Comparison of ENCODE assay signal across 15 cellular contexts in the genomic region with DNA sequence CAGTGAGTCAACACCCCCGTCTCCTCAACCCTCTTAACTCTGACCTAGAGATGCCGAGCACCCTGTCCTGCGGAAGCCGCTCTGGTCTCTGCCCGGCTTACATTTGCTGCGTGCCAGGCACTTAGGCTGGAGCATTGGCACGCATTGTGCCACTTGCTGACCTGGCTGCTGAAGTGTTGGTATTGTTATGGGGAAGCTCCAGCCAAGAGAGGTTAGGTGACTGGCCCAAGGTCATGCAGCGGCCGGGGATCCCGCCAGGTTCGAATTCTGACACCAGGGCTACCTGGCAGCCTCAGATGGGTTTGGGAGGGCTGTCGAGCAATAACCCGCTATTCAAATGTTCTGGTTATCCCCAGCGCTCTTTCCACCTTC. TPM values are rescaled to one million over a fixed set of nuclear protein-coding genes. Genes with fewer than 3 reads are reported as not detected.
A peak's percentile ranks its signal among the peaks of the same experiment; 100 is the strongest.
DNase-seq lines count a peak whose midpoint lies in the region; ATAC-seq and TF ChIP-seq lines count a peak whose summit lies in the region.
"Had no signal": no experiment of that assay in that cellular context is flagged by ENCODE, and none has a peak within 500 bp of the region (broad histone marks: within the 10 kb centered on the region; RNA-seq: fewer than 3 reads in every experiment).

No MANE protein-coding gene starts in this region.

- no peak for TF ChIP-seq EP300 in upper lobe of left lung (IDR thresholded peaks at IDR 0.05)

- peaks cover 0 to 63% (median 28%) of the 10 kb centered on the region in 11 experiments; a peak in 17 of 22 replicates for H4K20me1 ChIP-seq in BLaER1 treated with 17β-estradiol and CSF1 and Interleukin-3, amounts not matched to agents 10 nM and 100 nM
- no peaks in the 10 kb centered on the region for H4K20me1 ChIP-seq in KMS-11 (ENCODE audit: insufficient read depth)

- TF ChIP-seq CTCF in KMS-11 (conservative IDR thresholded peaks at IDR 0.05; ENCODE audit: low read depth, low read length): no peak
- TF ChIP-seq CTCF in endodermal cell (conservative IDR thresholded peaks at IDR 0.05): no peak
- TF ChIP-seq CTCF in upper lobe of left lung (IDR thresholded peaks at IDR 0.05): no peak

- H3K14ac ChIP-seq in mesenchymal stem cell (ENCODE audit: low read length in 2 of 2): no peak overlapping the region

- H3K36me3 Mint-ChIP-seq in endodermal cell (ENCODE audit: low read depth): peaks cover 9% of the 10 kb centered on the region
- H3K36me3 Mint-ChIP-seq: IgD-negative memory B cell had no signal

- H3K9me3 Mint-ChIP-seq in endodermal cell: no peaks in the 10 kb centered on the region
- H3K9me3 Mint-ChIP-seq: IgD-negative memory B cell had no signal

- no peak overlapping the region for H3K27ac Mint-ChIP-seq in endodermal cell

- H3K4me3 ChIP-seq in BLaER1 treated with 17β-estradiol and CSF1 and Interleukin-3, amounts not matched to agents 10 nM and 100 nM: peak overlapping the region in 6 of 10 experiments; percentile 53 to 64 (median 56); a peak in 7 of 20 replicates
- no peak overlapping the region for H3K4me3 ChIP-seq in KMS-11 (IDR thresholded peaks at IDR 0.05; ENCODE audit: insufficient read depth, low read depth, low read length)
- no peak overlapping the region for H3K4me3 ChIP-seq in endodermal cell (ENCODE audit: low read length)
- H3K4me3 ChIP-seq in mesenchymal stem cell (ENCODE audit: insufficient read depth in 1 of 2, low read depth in 1 of 2, low read length in 2 of 2): peak overlapping the region in 1 of 2 experiments; percentile 40
- peak overlapping the region in 1 of 4 donors; percentile 48 for H3K4me3 ChIP-seq in upper lobe of left lung

- H3K9ac ChIP-seq in BLaER1 treated with 17β-estradiol and CSF1 and Interleukin-3, amounts not matched to agents 10 nM and 100 nM: peak overlapping the region in 1 of 11 experiments; percentile 70; a peak in 1 of 22 replicates
- no peak overlapping the region for H3K9ac ChIP-seq in KMS-11
- no peak overlapping the region for H3K9ac ChIP-seq in endodermal cell (ENCODE audit: extremely low read depth, low read length, poor library complexity, severe bottlenecking)
- H3K9ac ChIP-seq in mesenchymal stem cell (ENCODE audit: low read length): no peak overlapping the region

- H3K4me3 Mint-ChIP-seq in endodermal cell: peak overlapping the region; percentile 45

- WGBS in endodermal cell (ENCODE audit: insufficient coverage in 1 of 2, insufficient read length in 1 of 2), 2 experiments: 90 to 91% methylated on average over 8 to 14 of the region's 14 CpGs
- WGBS in mesenchymal stem cell: 92% methylated on average over 14 of the region's 14 CpGs
- 91% methylated on average over 11 of the region's 14 CpGs; no CpG with 5 or more reads in 1 of the 2 donors for WGBS in upper lobe of left lung, 2 donors

- peak overlapping the region; percentile 27 for H4K8ac ChIP-seq in mesenchymal stem cell (ENCODE audit: low read length)

- peak overlapping the region in 1 of 2 experiments; percentile 66 for H3K4ac ChIP-seq in mesenchymal stem cell (ENCODE audit: low read depth in 1 of 2, low read length in 2 of 2)

- TF ChIP-seq POLR2A in upper lobe of left lung (IDR thresholded peaks at IDR 0.05): peak in 1 of 4 donors; percentile 16

- peaks cover 0 to 15% (median 0%) of the 10 kb centered on the region in 11 experiments; a peak in 3 of 22 replicates for H3K27me3 ChIP-seq in BLaER1 treated with 17β-estradiol and CSF1 and Interleukin-3, amounts not matched to agents 10 nM and 100 nM
- H3K27me3 ChIP-seq in KMS-11 (ENCODE audit: insufficient read depth, low read depth): peaks cover 7% of the 10 kb centered on the region
- no peaks in the 10 kb centered on the region for H3K27me3 ChIP-seq in endodermal cell (ENCODE audit: control insufficient read depth, insufficient read depth, low read length, poor library complexity, severe bottlenecking)
- H3K27me3 ChIP-seq in mesenchymal stem cell (ENCODE audit: control insufficient read depth in 1 of 2, insufficient read depth in 1 of 2, low read length in 2 of 2): peaks cover 0 to 5% of the 10 kb centered on the region in 2 experiments
- no peaks in the 10 kb centered on the region for H3K27me3 ChIP-seq in upper lobe of left lung

- DNase-seq in endodermal cell: no peak
- DNase-seq in mesenchymal stem cell: no peak
- DNase-seq in upper lobe of left lung: no peak
- DNase-seq in AG20443 (ENCODE audit: low spot score): no peak
- DNase-seq: AML-193, EL, HCEC 1CT, head of caudate nucleus, NCI-H1436 treated with DMSO at 0.1 percent for 48 hours had no signal

- H3K79me2 ChIP-seq in KMS-11 (ENCODE audit: insufficient read depth, low read depth): no peaks in the 10 kb centered on the region

- H3K9me3 ChIP-seq in BLaER1 treated with 17β-estradiol and CSF1 and Interleukin-3, amounts not matched to agents 10 nM and 100 nM (replicated peaks in 1 of 11): no peaks in the 10 kb centered on the region
- no peaks in the 10 kb centered on the region for H3K9me3 ChIP-seq in endodermal cell (ENCODE audit: control insufficient read depth, low read length)
- H3K9me3 ChIP-seq in mesenchymal stem cell (ENCODE audit: control insufficient read depth, low read length): no peaks in the 10 kb centered on the region
- no peaks in the 10 kb centered on the region for H3K9me3 ChIP-seq in upper lobe of left lung

- H2BK5ac ChIP-seq in mesenchymal stem cell (ENCODE audit: low read depth, low read length, poor library complexity, severe bottlenecking): no peak overlapping the region

- no peak overlapping the region for H2BK12ac ChIP-seq in mesenchymal stem cell (ENCODE audit: low read length in 2 of 2)

- H3K18ac ChIP-seq in mesenchymal stem cell (ENCODE audit: low read depth in 1 of 2, low read length in 2 of 2): no peak overlapping the region

- no peak overlapping the region for H2AK5ac ChIP-seq in mesenchymal stem cell (ENCODE audit: low read length, severe bottlenecking)

- ATAC-seq in GM21367 (IDR thresholded peaks at IDR 0.05; ENCODE audit: unreplicated experiment): no peak
- ATAC-seq in upper lobe of left lung (ENCODE audit: low FRiP score in 2 of 2): no peak
- ATAC-seq in HG03139 (IDR thresholded peaks at IDR 0.05; ENCODE audit: unreplicated experiment): no peak

- H4K91ac ChIP-seq in mesenchymal stem cell (ENCODE audit: low read length): no peak overlapping the region

- H2BK120ac ChIP-seq in mesenchymal stem cell (ENCODE audit: low read depth, low read length): peak overlapping the region; percentile 34

- H3K36me3 ChIP-seq in BLaER1 treated with 17β-estradiol and CSF1 and Interleukin-3, amounts not matched to agents 10 nM and 100 nM: peaks cover 17 to 32% (median 22%) of the 10 kb centered on the region in 11 experiments; a peak in 20 of 22 replicates
- no peaks in the 10 kb centered on the region for H3K36me3 ChIP-seq in KMS-11 (ENCODE audit: insufficient read depth)
- no peaks in the 10 kb centered on the region for H3K36me3 ChIP-seq in endodermal cell (ENCODE audit: control insufficient read depth, insufficient read depth, low read length)
- H3K36me3 ChIP-seq in mesenchymal stem cell (ENCODE audit: control insufficient read depth in 1 of 2, insufficient read depth in 2 of 2, low read depth in 1 of 2, low read length in 2 of 2): peaks cover 28 to 35% of the 10 kb centered on the region in 2 experiments
- peaks cover 7 to 29% (median 15%) of the 10 kb centered on the region in 4 donors for H3K36me3 ChIP-seq in upper lobe of left lung

- peak overlapping the region; percentile 86 to 95 (median 90) for H3K4me2 ChIP-seq in BLaER1 treated with 17β-estradiol and CSF1 and Interleukin-3, amounts not matched to agents 10 nM and 100 nM
- H3K4me2 ChIP-seq in KMS-11 (peak overlapping the region; percentile 85; the same call in 1 of the 2 replicates), mesenchymal stem cell (ENCODE audit: low read length, poor library complexity, severe bottlenecking) (peak overlapping the region; percentile 57)

- H3K27me3 Mint-ChIP-seq in endodermal cell (ENCODE audit: insufficient read depth): no peaks in the 10 kb centered on the region
- H3K27me3 Mint-ChIP-seq: IgD-negative memory B cell had no signal

- H2BK15ac ChIP-seq in mesenchymal stem cell (ENCODE audit: low read depth, poor library complexity, severe bottlenecking): no peak overlapping the region

- peaks cover 10% of the 10 kb centered on the region for H3K4me1 Mint-ChIP-seq in endodermal cell

- H2AFZ ChIP-seq in KMS-11 (ENCODE audit: low read depth) (peak overlapping the region; percentile 53; the same call in 1 of the 2 replicates), mesenchymal stem cell (ENCODE audit: low read depth, low read length) (no peak overlapping the region)

- H3K4me1 ChIP-seq in BLaER1 treated with 17β-estradiol and CSF1 and Interleukin-3, amounts not matched to agents 10 nM and 100 nM: peaks cover 14 to 24% (median 17%) of the 10 kb centered on the region in 10 experiments; a peak in 19 of 20 replicates
- H3K4me1 ChIP-seq in KMS-11 (ENCODE audit: low read depth, poor library complexity, severe bottlenecking): peaks cover 16% of the 10 kb centered on the region
- H3K4me1 ChIP-seq in endodermal cell (ENCODE audit: control insufficient read depth, insufficient read depth, low read length): no peaks in the 10 kb centered on the region
- H3K4me1 ChIP-seq in mesenchymal stem cell (ENCODE audit: control insufficient read depth, insufficient read depth, low read depth, low read length): peaks cover 12% of the 10 kb centered on the region
- H3K4me1 ChIP-seq in upper lobe of left lung: peaks cover 0 to 19% (median 6%) of the 10 kb centered on the region in 4 donors

- H3K79me1 ChIP-seq in mesenchymal stem cell (replicated peaks; ENCODE audit: low read length, poor library complexity, severe bottlenecking): peaks cover 20% of the 10 kb centered on the region

- no peak overlapping the region for H3K23ac ChIP-seq in mesenchymal stem cell (ENCODE audit: low read length in 2 of 2)

- no peak overlapping the region for H3K27ac ChIP-seq in BLaER1 treated with 17β-estradiol and CSF1 and Interleukin-3, amounts not matched to agents 10 nM and 100 nM
- no peak overlapping the region for H3K27ac ChIP-seq in KMS-11
- H3K27ac ChIP-seq in endodermal cell (ENCODE audit: low read depth, low read length): no peak overlapping the region
- no peak overlapping the region for H3K27ac ChIP-seq in mesenchymal stem cell (ENCODE audit: low read length, poor library complexity, severe bottlenecking)
- H3K27ac ChIP-seq in upper lobe of left lung: no peak overlapping the region
- H3K27ac ChIP-seq: epithelial cell of prostate had no signal

RNA-seq across cellular contexts. Expression of a gene that starts 5.0 kb away (rescaled TPM):
- total RNA-seq in endodermal cell: 1 to 10 TPM; 2.4 to 2.8 TPM
- 2.1 TPM for polyA plus RNA-seq in endodermal cell (2013, experiment 1 of 2)
- 1.2 TPM for polyA plus RNA-seq in endodermal cell (2013, experiment 2 of 2)
- polyA plus RNA-seq in mesenchymal stem cell (2013, experiment 1 of 2): 0.57 TPM
- 0.59 TPM for polyA plus RNA-seq in mesenchymal stem cell (2013, experiment 2 of 2)
- 1 to 10 TPM in 5 of 6 donors, not detected in 1; 1.3 to 6.3 (median 1.7) TPM for total RNA-seq in upper lobe of left lung

RNA-seq across cellular contexts. Expression of a gene that starts 11.6 kb away (rescaled TPM):
- 10 to 100 TPM; 29.1 to 31.5 TPM for total RNA-seq in endodermal cell
- 15.7 TPM for polyA plus RNA-seq in endodermal cell (2013, experiment 1 of 2)
- 13.6 TPM for polyA plus RNA-seq in endodermal cell (2013, experiment 2 of 2)
- 51.2 TPM for polyA plus RNA-seq in mesenchymal stem cell (2013, experiment 1 of 2)
- polyA plus RNA-seq in mesenchymal stem cell (2013, experiment 2 of 2): 52.1 TPM
- total RNA-seq in upper lobe of left lung: 10 to 100 TPM; 36.7 to 97.4 (median 68.4) TPM

RNA-seq across cellular contexts. Expression of a gene that starts 14.3 kb away (rescaled TPM):
- 10 to 100 TPM; 97.7 to 99.4 TPM for total RNA-seq in endodermal cell
- polyA plus RNA-seq in endodermal cell (2013, experiment 1 of 2): 75.8 TPM
- 59.8 TPM for polyA plus RNA-seq in endodermal cell (2013, experiment 2 of 2)
- 77.2 TPM for polyA plus RNA-seq in mesenchymal stem cell (2013, experiment 1 of 2)
- polyA plus RNA-seq in mesenchymal stem cell (2013, experiment 2 of 2): 75.7 TPM
- 10 to 100 TPM; 34.7 to 71.1 (median 51.4) TPM for total RNA-seq in upper lobe of left lung

RNA-seq across cellular contexts. Expression of a gene that starts 19.2 kb away (rescaled TPM):
- 10 to 100 TPM; 37.1 to 38.5 TPM for total RNA-seq in endodermal cell
- 38.7 TPM for polyA plus RNA-seq in endodermal cell (2013, experiment 1 of 2)
- polyA plus RNA-seq in endodermal cell (2013, experiment 2 of 2): 34.2 TPM
- polyA plus RNA-seq in mesenchymal stem cell (2013, experiment 1 of 2): 45.3 TPM
- polyA plus RNA-seq in mesenchymal stem cell (2013, experiment 2 of 2): 45.3 TPM
- 100 to 1,000 TPM in 1 of 6 donors, 10 to 100 TPM in 5; 61.8 to 104 (median 83.5) TPM for total RNA-seq in upper lobe of left lung

RNA-seq across cellular contexts. Expression of a gene that starts 29.8 kb away (rescaled TPM):
- total RNA-seq in endodermal cell (10 to 100 TPM; 27.8 to 38.6 TPM), upper lobe of left lung (1 to 10 TPM in 5 of 6 donors, not detected in 1; 1.9 to 6.8 (median 3.8) TPM)
- polyA plus RNA-seq in endodermal cell (2013, experiment 1 of 2): 29.5 TPM
- polyA plus RNA-seq in endodermal cell (2013, experiment 2 of 2): 27.7 TPM
- polyA plus RNA-seq in mesenchymal stem cell (2013, experiment 1 of 2): 5.2 TPM
- polyA plus RNA-seq in mesenchymal stem cell (2013, experiment 2 of 2): 4.7 TPM

Comparison
In these comparisons a context has a peak if more than half of its experiments do, and no peak if none do; other contexts are left out.
1. H3K4me3 ChIP-seq: peak in BLaER1 treated with 17β-estradiol and CSF1 and Interleukin-3, amounts not matched to agents 10 nM and 100 nM (6 of 10); none in KMS-11 (single experiment) and endodermal cell (single experiment).
2. Peak in every context shown above with its lines, with median percentiles within 50 percentile points of each other: H3K4me2 ChIP-seq.